8 cellular contexts compared by ENCODE assay signal in genomic region chr1:158124999-158125398, GRCh38. TPM values are rescaled to one million over a fixed set of nuclear protein-coding genes. Genes with fewer than 3 reads are reported as not detected.
DNase-seq lines count a peak whose midpoint lies in the region; ATAC-seq and TF ChIP-seq lines count a peak whose summit lies in the region.

No MANE protein-coding gene starts in this region.

- H3K4me1 Mint-ChIP-seq in activated CD4-positive, alpha-beta T cell treated with anti-CD3 and anti-CD28 coated beads, Interleukin-2, amount 10 ng/mL, durations not matched to agents 7 days and 5 days = peaks cover 15% of the 10 kb centered on the region

- no peaks in the 10 kb centered on the region for H3K9me3 Mint-ChIP-seq in activated CD4-positive, alpha-beta T cell treated with anti-CD3 and anti-CD28 coated beads, Interleukin-2, amount 10 ng/mL, durations not matched to agents 7 days and 5 days

- no peaks in the 10 kb centered on the region for H3K36me3 Mint-ChIP-seq in activated CD4-positive, alpha-beta T cell treated with anti-CD3 and anti-CD28 coated beads, Interleukin-2, amount 10 ng/mL, durations not matched to agents 7 days and 5 days (ENCODE audit: low read depth)

- no peak overlapping the region for H3K27ac Mint-ChIP-seq in activated CD4-positive, alpha-beta T cell treated with anti-CD3 and anti-CD28 coated beads, Interleukin-2, amount 10 ng/mL, durations not matched to agents 7 days and 5 days

- ATAC-seq in GM18909 (IDR thresholded peaks at IDR 0.05; ENCODE audit: poor library complexity, unreplicated experiment) (peak; percentile 79), HG03439 (IDR thresholded peaks at IDR 0.05; ENCODE audit: unreplicated experiment) (peak; percentile 61)

- no peak overlapping the region for H3K4me3 Mint-ChIP-seq in activated CD4-positive, alpha-beta T cell treated with anti-CD3 and anti-CD28 coated beads, Interleukin-2, amount 10 ng/mL, durations not matched to agents 7 days and 5 days

- CTCF ChIA-PET in activated CD4-positive, alpha-beta T cell treated with anti-CD3 and anti-CD28 coated beads, Interleukin-2, amount 10 ng/mL, durations not matched to agents 7 days and 5 days (lab: Charles Lee) = interaction anchor here (0.6 to 2.4 kb wide), 14 partner anchors 8 to 965 kb away, joined by 3 to 13 read pairs (median 4); no protein-coding TSS in a partner anchor

- TF ChIP-seq POLR2A in lower leg skin (IDR thresholded peaks at IDR 0.05) = no peak

- POLR2A ChIA-PET in activated CD4-positive, alpha-beta T cell treated with anti-CD3 and anti-CD28 coated beads, Interleukin-2, amount 10 ng/mL, durations not matched to agents 7 days and 5 days (lab: Charles Lee) = no interaction called here

- H3K27me3 Mint-ChIP-seq in activated CD4-positive, alpha-beta T cell treated with anti-CD3 and anti-CD28 coated beads, Interleukin-2, amount 10 ng/mL, durations not matched to agents 7 days and 5 days = peaks cover 30% of the 10 kb centered on the region

- H3K4me3 ChIP-seq in lower leg skin (ENCODE audit: low read depth, poor library complexity, severe bottlenecking) = no peak overlapping the region

- intact Hi-C loops in lower leg skin (cut with DNase I; ENCODE audit: low total_unique reads) = loop anchor here (5.0 kb wide), 1 partner anchor 158 kb away; no protein-coding TSS in a partner anchor

- TF ChIP-seq CTCF in AG09319 (IDR thresholded peaks at IDR 0.05; ENCODE audit: low read depth, low read length) (peak; percentile 94), lower leg skin (IDR thresholded peaks at IDR 0.05) (peak in 1 of 3 donors; percentile 77)

- DNase-seq in AG09319 (ENCODE audit: extremely low read depth, low read depth) = peak; percentile 91
- peak; percentile 89 for DNase-seq in NCI-H526 treated with DMSO at 0.1 percent for 48 hours (lab: John Stamatoyannopoulos, UW)
- peak; percentile 79 for DNase-seq in activated CD4-positive, alpha-beta T cell treated with anti-CD3 and anti-CD28 coated beads, Interleukin-2, amount 10 ng/mL, durations not matched to agents 7 days and 5 days
- peak; percentile 95 for DNase-seq in dermis blood vessel endothelial cell
- DNase-seq in lower leg skin (ENCODE audit: low spot score in 2 of 2) = peak; percentile 95 to 96
- peak; percentile 46 for DNase-seq in stimulated activated CD8-positive, alpha-beta memory T cell treated with anti-CD3 and anti-CD28 coated beads, Interleukin-15, amount 100 ng/mL, for 1 hour (ENCODE audit: low read depth)

- 10 to 16% methylated on average over 4 of the region's 4 CpGs for WGBS in lower leg skin, 2 donors

RNA-seq across cellular contexts. Expression of gene CD1D, which starts 55.7 kb away (rescaled TPM):
- not detected for total RNA-seq in activated CD4-positive, alpha-beta T cell treated with anti-CD3 and anti-CD28 coated beads, Interleukin-2, amount 10 ng/mL, durations not matched to agents 7 days and 5 days
- total RNA-seq in dermis blood vessel endothelial cell = not detected in 2 replicates
- total RNA-seq in lower leg skin = under 1 TPM in 3 of 4 donors, not detected in 1; 0.12 to 0.46 (median 0.36) TPM
